9 cellular contexts compared by ENCODE assay signal in genomic region chr2:196758474-196759377, GRCh38. TPM values are rescaled to one million over a fixed set of nuclear protein-coding genes. Genes with fewer than 3 reads are reported as not detected.
A peak's percentile ranks its signal among the peaks of the same experiment; 100 is the strongest.
DNase-seq lines count a peak whose midpoint lies in the region; ATAC-seq and TF ChIP-seq lines count a peak whose summit lies in the region.
"Had no signal": no experiment of that assay in that cellular context is flagged by ENCODE, and none has a peak within 500 bp of the region (broad histone marks: within the 10 kb centered on the region; RNA-seq: fewer than 3 reads in every experiment).

No MANE protein-coding gene starts in this region.

- H3K36me3 ChIP-seq in right atrium auricular region (no peaks in the 10 kb centered on the region), SU-DHL-6 (ENCODE audit: low read length) (peaks cover 13% of the 10 kb centered on the region; the same call in 1 of the 2 replicates), heart left ventricle (peaks cover 0 to 21% (median 16%) of the 10 kb centered on the region in 9 donors), aorta (ENCODE audit: control insufficient read depth in 1 of 2, insufficient read depth in 2 of 2, low read length in 1 of 2) (no peaks in the 10 kb centered on the region)

- peaks cover 6% of the 10 kb centered on the region; the same call in 1 of the 2 replicates for H3F3A ChIP-seq in SU-DHL-6 (ENCODE audit: insufficient read depth)

- no peak for DNase-seq in Right ventricle myocardium superior
- no peak for DNase-seq in right atrium auricular region (ENCODE audit: low spot score)
- no peak for DNase-seq in heart left ventricle
- no peak for DNase-seq in NCI-H2081 treated with DMSO at 0.1 percent for 48 hours (lab: John Stamatoyannopoulos, UW)
- DNase-seq in aorta: no peak

- H4K20me1 ChIP-seq in SU-DHL-6 (ENCODE audit: low read depth, low read length): no peaks in the 10 kb centered on the region; the same call in 1 of the 2 replicates

- TF ChIP-seq CTCF in right atrium auricular region (IDR thresholded peaks at IDR 0.05) (peak in 1 of 2 donors; percentile 62), SU-DHL-6 (IDR thresholded peaks at IDR 0.05; ENCODE audit: insufficient read depth, low read length, poor library complexity, severe bottlenecking) (peak; percentile 20), heart left ventricle (IDR thresholded peaks at IDR 0.05) (peak in 11 of 12 donors; percentile 26 to 57 (median 40))

- no peak overlapping the region for H3K4me2 ChIP-seq in SU-DHL-6 (ENCODE audit: low read depth, low read length, poor library complexity, severe bottlenecking)

- H3K27ac ChIP-seq in right atrium auricular region: no peak overlapping the region
- no peak overlapping the region for H3K27ac ChIP-seq in SU-DHL-6 (ENCODE audit: low read depth, low read length)
- no peak overlapping the region for H3K27ac ChIP-seq in heart left ventricle
- no peak overlapping the region for H3K27ac ChIP-seq in aorta (ENCODE audit: low read depth in 1 of 2, low read length in 2 of 2)

- 52 to 62% (median 58%) methylated on average over 3 of the region's 3 CpGs for WGBS in heart left ventricle, 4 donors
- 8 to 18% methylated on average over 3 of the region's 3 CpGs for WGBS in aorta, 2 donors

- no peak overlapping the region for H3K9ac ChIP-seq in SU-DHL-6 (ENCODE audit: low read length)

- no peak overlapping the region for H2AFZ ChIP-seq in SU-DHL-6 (ENCODE audit: low read depth, low read length, severe bottlenecking)

- ATAC-seq in Right ventricle myocardium superior (ENCODE audit: poor library complexity): peak; percentile 85
- peak in 3 of 4 donors; percentile 57 to 81 (median 58) for ATAC-seq in heart left ventricle
- ATAC-seq in HG02884 (IDR thresholded peaks at IDR 0.05; ENCODE audit: unreplicated experiment): no peak
- no peak for ATAC-seq in aorta (ENCODE audit: low FRiP score)
- ATAC-seq in GM18520 (IDR thresholded peaks at IDR 0.05; ENCODE audit: unreplicated experiment): no peak
- ATAC-seq: activated naive CD4-positive, alpha-beta T cell treated with anti-CD3 and anti-CD28 coated beads, Interleukin-2, amount 50 U/mL, for 72 hours had no signal

- H3K9me3 ChIP-seq in right atrium auricular region (no peaks in the 10 kb centered on the region), SU-DHL-6 (ENCODE audit: insufficient read depth, low read length) (no peaks in the 10 kb centered on the region), heart left ventricle (peaks cover 0 to 25% (median 1%) of the 10 kb centered on the region in 12 donors), aorta (ENCODE audit: control insufficient read depth, low read length) (no peaks in the 10 kb centered on the region)

- no peak for TF ChIP-seq POLR2A in heart left ventricle (IDR thresholded peaks at IDR 0.05)

- H3K27me3 ChIP-seq in right atrium auricular region: no peaks in the 10 kb centered on the region
- H3K27me3 ChIP-seq in SU-DHL-6 (ENCODE audit: low read length): no peaks in the 10 kb centered on the region
- H3K27me3 ChIP-seq in heart left ventricle: no peaks in the 10 kb centered on the region
- H3K27me3 ChIP-seq in aorta (ENCODE audit: control insufficient read depth in 1 of 2, insufficient read depth in 2 of 2, low read length in 1 of 2): no peaks in the 10 kb centered on the region

- H3K79me2 ChIP-seq in SU-DHL-6 (ENCODE audit: insufficient read depth, low read length): no peaks in the 10 kb centered on the region

- intact Hi-C loops in Right ventricle myocardium superior (cut with DNase I) (loop anchor here (5.0 kb wide), 1 partner anchor 461 kb away; no protein-coding TSS in a partner anchor), heart left ventricle (cut with DNase I) (loop anchor here (5.0 to 10.0 kb wide), 6 partner anchors 154 to 681 kb away; partner anchors contain the start of gene HECW2 (in 1 of the 10)), aorta (cut with DNase I) (loop anchor here in 1 of 2 donors (10.0 kb wide), 2 partner anchors 224 to 684 kb away; no protein-coding TSS in a partner anchor)

- no peaks in the 10 kb centered on the region for H3K9me2 ChIP-seq in SU-DHL-6 (replicated peaks; ENCODE audit: insufficient read depth, low read length)

- H3K4me1 ChIP-seq in right atrium auricular region (no peaks in the 10 kb centered on the region), heart left ventricle (peaks cover 0 to 11% (median 0%) of the 10 kb centered on the region in 12 donors), aorta (ENCODE audit: control insufficient read depth in 1 of 2, insufficient read depth in 2 of 2, low read length in 2 of 2) (no peaks in the 10 kb centered on the region)

- H3K4me3 ChIP-seq in right atrium auricular region (no peak overlapping the region), SU-DHL-6 (ENCODE audit: insufficient read depth, low read length, poor library complexity, severe bottlenecking) (no peak overlapping the region), heart left ventricle (no peak overlapping the region), aorta (ENCODE audit: low read length in 2 of 2) (no peak overlapping the region)

RNA-seq across cellular contexts. Expression of gene GTF3C3, which starts 40.8 kb away (rescaled TPM):
- total RNA-seq in Right ventricle myocardium superior: 20.0 TPM
- total RNA-seq in right atrium auricular region: 10 to 100 TPM; 13.0 to 14.2 TPM
- total RNA-seq in heart left ventricle: 10 to 100 TPM; 11.8 to 30.8 (median 21.3) TPM
- polyA plus RNA-seq in heart left ventricle: 10 to 100 TPM in 1 of 2 donors, 1 to 10 TPM in 1; 7.5 to 13.7 TPM
- 10 to 100 TPM; 26.0 to 41.6 TPM for total RNA-seq in aorta
- 10 to 100 TPM in 1 of 2 donors, 1 to 10 TPM in 1; 4.6 to 10.5 TPM for polyA plus RNA-seq in aorta

RNA-seq across cellular contexts. Expression of gene C2orf66, which starts 50.4 kb away (rescaled TPM):
- total RNA-seq in Right ventricle myocardium superior (not detected), right atrium auricular region (not detected), heart left ventricle (under 1 TPM in 1 of 9 donors, not detected in 8; 0.16 TPM), aorta (under 1 TPM; 0.19 to 0.30 TPM)
- polyA plus RNA-seq in heart left ventricle (under 1 TPM in 1 of 2 donors, not detected in 1; 0.11 TPM), aorta (not detected)

Comparison
In these comparisons a context has a peak if more than half of its experiments do, and no peak if none do; other contexts are left out.
1. ATAC-seq: peak in Right ventricle myocardium superior (single experiment) and heart left ventricle (3 of 4); none in HG02884 (single experiment), aorta (single experiment) and GM18520 (single experiment).